13 cellular contexts compared by ENCODE assay signal in the genomic region with DNA sequence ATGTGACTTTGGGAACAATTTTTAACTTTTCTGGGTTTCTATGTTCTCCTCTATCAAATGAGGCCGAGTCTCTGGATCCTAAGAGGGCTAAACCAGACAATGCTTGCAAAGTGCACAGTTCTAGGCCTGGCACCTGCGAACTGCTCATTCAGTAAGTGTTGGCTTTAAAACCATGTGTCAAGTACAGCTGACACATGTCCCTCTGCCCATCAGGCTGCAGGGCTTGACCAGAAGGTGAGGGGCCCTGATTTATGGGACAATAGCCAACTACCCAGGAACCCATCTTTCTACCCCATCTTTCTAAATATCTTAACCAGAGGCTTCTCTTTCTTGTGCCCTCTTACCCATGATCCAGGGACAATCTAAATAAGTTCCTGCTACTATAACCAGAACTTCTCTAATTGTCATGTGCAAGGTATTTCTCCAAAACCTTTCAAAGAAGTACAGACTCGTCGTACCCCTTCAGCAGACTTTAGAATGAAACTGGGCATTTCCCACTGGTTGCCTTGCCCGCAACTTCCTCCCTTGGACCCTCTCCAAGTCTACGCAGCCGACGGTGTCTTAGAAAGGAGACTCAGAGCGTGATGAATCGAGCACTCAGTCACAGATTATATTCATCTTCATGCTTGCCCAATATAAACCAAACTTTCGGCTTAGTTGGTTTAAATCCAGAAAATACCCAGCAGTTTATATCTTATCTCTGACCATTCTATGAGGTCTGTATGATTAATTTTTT.
DNase-seq lines count a peak whose midpoint lies in the region; ATAC-seq and TF ChIP-seq lines count a peak whose summit lies in the region.
"Had no signal": no experiment of that assay in that cellular context is flagged by ENCODE, and none has a peak within 500 bp of the region (broad histone marks: within the 10 kb centered on the region; RNA-seq: fewer than 3 reads in every experiment).

No MANE protein-coding gene starts in this region.

- no peak overlapping the region for H3K27ac ChIP-seq in fibroblast of lung (ENCODE audit: insufficient read depth, low read length)
- H3K27ac ChIP-seq: ascending aorta, SK-N-MC had no signal

- peaks cover 21% of the 10 kb centered on the region for H3K4me1 Mint-ChIP-seq in activated naive CD4-positive, alpha-beta T cell treated with anti-CD3 and anti-CD28 coated beads for 36 hours (ENCODE audit: low read depth)

- H3K27me3 ChIP-seq in fibroblast of lung (ENCODE audit: control insufficient read depth, insufficient read depth, low read length), result no peaks in the 10 kb centered on the region
- H3K27me3 ChIP-seq: ascending aorta had no signal

- peaks cover 33% of the 10 kb centered on the region for H3K27me3 Mint-ChIP-seq in activated naive CD4-positive, alpha-beta T cell treated with anti-CD3 and anti-CD28 coated beads for 36 hours (ENCODE audit: low read depth)

- peak; percentile 49 for DNase-seq in activated naive CD4-positive, alpha-beta T cell treated with anti-CD3 and anti-CD28 coated beads for 36 hours
- no peak for DNase-seq in activated naive CD4-positive, alpha-beta T cell treated with anti-CD3 and anti-CD28 coated beads, Interleukin-2, amount 50 U/mL, for 72 hours (ENCODE audit: low spot score in 2 of 2)
- DNase-seq in SIG-M5 treated with dmso at 0.1 percent for 504 hours (lab: John Stamatoyannopoulos, UW; ENCODE audit: unreplicated experiment), result peak; percentile 72
- DNase-seq in fibroblast of lung (ENCODE audit: low read depth in 2 of 2), result peak; percentile 47 to 89
- DNase-seq in stimulated activated naive CD8-positive, alpha-beta T cell treated with anti-CD3 and anti-CD28 coated beads, Interleukin-15, Interleukin-2, amounts not matched to agents 100 U/mL and 50 U/mL, for 24 hours, result peak; percentile 27

- H4K20me1 ChIP-seq in fibroblast of lung (ENCODE audit: control insufficient read depth, extremely low read depth, insufficient read depth, low read length), result no peaks in the 10 kb centered on the region

- H3K9me3 Mint-ChIP-seq in activated naive CD4-positive, alpha-beta T cell treated with anti-CD3 and anti-CD28 coated beads for 36 hours, result no peaks in the 10 kb centered on the region
- H3K9me3 Mint-ChIP-seq in activated naive CD4-positive, alpha-beta T cell treated with anti-CD3 and anti-CD28 coated beads, Interleukin-2, amount 50 U/mL, for 72 hours, result no peaks in the 10 kb centered on the region
- H3K9me3 Mint-ChIP-seq: stimulated activated naive CD8-positive, alpha-beta T cell treated with anti-CD3 and anti-CD28 coated beads, Interleukin-15, Interleukin-2, amounts not matched to agents 100 ng/mL and 50 ng/mL, for 24 hours had no signal

- no peak overlapping the region for H3K9ac ChIP-seq in fibroblast of lung (ENCODE audit: insufficient read depth, low read length)

- peaks cover 13% of the 10 kb centered on the region for H3K4me1 ChIP-seq in fibroblast of lung (ENCODE audit: control insufficient read depth, extremely low read depth, insufficient read depth, low read length)

- intact Hi-C loops in activated naive CD4-positive, alpha-beta T cell treated with anti-CD3 and anti-CD28 coated beads for 36 hours (cut with micrococcal nuclease), result no loop called here

- H3K4me2 ChIP-seq in fibroblast of lung (ENCODE audit: extremely low read depth, insufficient read depth, low read length), result no peak overlapping the region
- H3K4me2 ChIP-seq: A549 had no signal

- no peak for TF ChIP-seq CTCF in fibroblast of lung (conservative IDR thresholded peaks at IDR 0.05 in 1 of 2, IDR thresholded peaks at IDR 0.05 in 1 of 2; ENCODE audit: low read depth in 1 of 2, low read length in 2 of 2)

- H3K36me3 ChIP-seq in fibroblast of lung (ENCODE audit: control insufficient read depth, insufficient read depth, low read length), result no peaks in the 10 kb centered on the region
- H3K36me3 ChIP-seq: ascending aorta had no signal

- no peaks in the 10 kb centered on the region for H3K79me2 ChIP-seq in fibroblast of lung (ENCODE audit: control insufficient read depth, insufficient read depth, low read length)

- no peak overlapping the region for H3K4me3 Mint-ChIP-seq in activated naive CD4-positive, alpha-beta T cell treated with anti-CD3 and anti-CD28 coated beads for 36 hours
- H3K4me3 Mint-ChIP-seq: neural crest cell; stimulated activated naive CD8-positive, alpha-beta T cell treated with anti-CD3 and anti-CD28 coated beads, Interleukin-15, Interleukin-2, amounts not matched to agents 100 ng/mL and 50 ng/mL, for 24 hours had no signal

- CTCF ChIA-PET in activated naive CD4-positive, alpha-beta T cell treated with anti-CD3 and anti-CD28 coated beads for 36 hours (lab: Charles Lee), result interaction anchor here (0.7 to 2.0 kb wide), 3 partner anchors 10 to 156 kb away, joined by 4 to 10 read pairs (median 4); a partner anchor contains a TSS

- H2AFZ ChIP-seq in fibroblast of lung (ENCODE audit: low read length), result no peak overlapping the region

- H3K9me3 ChIP-seq in fibroblast of lung (ENCODE audit: control insufficient read depth, insufficient read depth, low read depth, low read length), result no peaks in the 10 kb centered on the region
- H3K9me3 ChIP-seq: A549, ascending aorta had no signal

- no peak for ATAC-seq in activated naive CD4-positive, alpha-beta T cell treated with anti-CD3 and anti-CD28 coated beads, Interleukin-2, amount 50 U/mL, for 72 hours
- peak; percentile 35 for ATAC-seq in stimulated activated naive CD8-positive, alpha-beta T cell treated with anti-CD3 and anti-CD28 coated beads, Interleukin-15, Interleukin-2, amounts not matched to agents 100 U/mL and 50 U/mL, for 24 hours
- ATAC-seq in GM21447 (IDR thresholded peaks at IDR 0.05; ENCODE audit: unreplicated experiment), result no peak
- no peak for ATAC-seq in GM19395 (IDR thresholded peaks at IDR 0.05; ENCODE audit: unreplicated experiment)
- ATAC-seq in HG02678 (IDR thresholded peaks at IDR 0.05; ENCODE audit: unreplicated experiment), result no peak
- ATAC-seq: A549 had no signal

- no peak overlapping the region for H3K27ac Mint-ChIP-seq in activated naive CD4-positive, alpha-beta T cell treated with anti-CD3 and anti-CD28 coated beads for 36 hours
- no peak overlapping the region for H3K27ac Mint-ChIP-seq in activated naive CD4-positive, alpha-beta T cell treated with anti-CD3 and anti-CD28 coated beads, Interleukin-2, amount 50 U/mL, for 72 hours
- H3K27ac Mint-ChIP-seq: stimulated activated naive CD8-positive, alpha-beta T cell treated with anti-CD3 and anti-CD28 coated beads, Interleukin-15, Interleukin-2, amounts not matched to agents 100 ng/mL and 50 ng/mL, for 24 hours had no signal

- no peaks in the 10 kb centered on the region for H3K36me3 Mint-ChIP-seq in activated naive CD4-positive, alpha-beta T cell treated with anti-CD3 and anti-CD28 coated beads for 36 hours (ENCODE audit: low read depth)
- no peaks in the 10 kb centered on the region for H3K36me3 Mint-ChIP-seq in activated naive CD4-positive, alpha-beta T cell treated with anti-CD3 and anti-CD28 coated beads, Interleukin-2, amount 50 U/mL, for 72 hours

- H3K4me3 ChIP-seq in fibroblast of lung (replicated peaks in 1 of 4; ENCODE audit: control extremely low read depth in 1 of 4, insufficient read depth in 1 of 4, low read depth in 3 of 4, low read length in 4 of 4), result no peak overlapping the region
- H3K4me3 ChIP-seq: A549, ascending aorta, SK-N-MC had no signal

Comparison
In these comparisons a context has a peak if more than half of its experiments do, and no peak if none do; other contexts are left out.
1. DNase-seq: peak in activated naive CD4-positive, alpha-beta T cell treated with anti-CD3 and anti-CD28 coated beads for 36 hours (single experiment), SIG-M5 treated with dmso at 0.1 percent for 504 hours (single experiment), fibroblast of lung (2 of 2) and stimulated activated naive CD8-positive, alpha-beta T cell treated with anti-CD3 and anti-CD28 coated beads, Interleukin-15, Interleukin-2, amounts not matched to agents 100 U/mL and 50 U/mL, for 24 hours (single experiment); none in activated naive CD4-positive, alpha-beta T cell treated with anti-CD3 and anti-CD28 coated beads, Interleukin-2, amount 50 U/mL, for 72 hours (0 of 2).